Comparison of ENCODE assay signal across 8 cellular contexts in genomic region chr2:204871246-204871953, GRCh38.
DNase-seq lines count a peak whose midpoint lies in the region; ATAC-seq and TF ChIP-seq lines count a peak whose summit lies in the region.

No MANE protein-coding gene starts in this region.

- DNase-seq in DMS153 treated with DMSO at 0.1 percent for 48 hours (lab: John Stamatoyannopoulos, UW; ENCODE audit: unreplicated experiment), result peak; percentile 14
- DNase-seq in MM.1S, result no peak
- DNase-seq in adrenal gland, result no peak
- DNase-seq in left colon, result no peak
- no peak for DNase-seq in activated CD4-positive, CD25-positive, alpha-beta regulatory T cell (lab: John Stamatoyannopoulos, UW)
- DNase-seq in activated naive CD4-positive, alpha-beta T cell treated with anti-CD3 and anti-CD28 coated beads, Interleukin-2, amount 50 U/mL, for 16 hours, result no peak
- DNase-seq in cortex of kidney (lab: John Stamatoyannopoulos, UW), result no peak
- no peak for DNase-seq in T-helper 9 cell

- TF ChIP-seq CTCF in MM.1S (IDR thresholded peaks at IDR 0.05; ENCODE audit: low read length), result peak; percentile 25
- TF ChIP-seq CTCF in adrenal gland (IDR thresholded peaks at IDR 0.05), result peak; percentile 29 to 54 (median 43)

- H3K9me3 ChIP-seq in MM.1S (replicated peaks; ENCODE audit: insufficient read depth, low read length), result no peaks in the 10 kb centered on the region
- H3K9me3 ChIP-seq in adrenal gland (replicated peaks in 1 of 3), result no peaks in the 10 kb centered on the region

- H3K9ac ChIP-seq in MM.1S (ENCODE audit: low read length), result no peak overlapping the region

- ATAC-seq in left colon, result peak; percentile 34

- intact Hi-C loops in adrenal gland (cut with DNase I), result loop anchor here in 1 of 2 donors (10.0 kb wide), 1 partner anchor 813 kb away; the partner anchor contains the start of gene NRP2
- intact Hi-C loops in left colon (cut with DNase I, micrococcal nuclease), result loop anchor here in 1 of 2 donors (10.0 kb wide), 1 partner anchor 803 kb away; no protein-coding TSS in a partner anchor

- H3K27me3 ChIP-seq in MM.1S (replicated peaks; ENCODE audit: insufficient read depth, low read length), result no peaks in the 10 kb centered on the region
- H3K27me3 ChIP-seq in adrenal gland, result no peaks in the 10 kb centered on the region

- no peaks in the 10 kb centered on the region for H3K9me2 ChIP-seq in MM.1S (replicated peaks; ENCODE audit: insufficient read depth, low read length)

- H3K79me2 ChIP-seq in MM.1S (ENCODE audit: low read length), result no peaks in the 10 kb centered on the region

- no peaks in the 10 kb centered on the region for H4K20me1 ChIP-seq in MM.1S (ENCODE audit: insufficient read depth, low read length)

- H3K27ac ChIP-seq in MM.1S (ENCODE audit: low read length), result no peak overlapping the region
- no peak overlapping the region for H3K27ac ChIP-seq in adrenal gland

- TF ChIP-seq POLR2A in adrenal gland (IDR thresholded peaks at IDR 0.05), result no peak

- no peak overlapping the region for H3K4me2 ChIP-seq in MM.1S (ENCODE audit: low read depth, low read length)

- no peak overlapping the region for H3K4me3 ChIP-seq in MM.1S (ENCODE audit: low read length)
- H3K4me3 ChIP-seq in adrenal gland, result no peak overlapping the region

- no peaks in the 10 kb centered on the region for H3F3A ChIP-seq in MM.1S (ENCODE audit: insufficient read depth, low read length)

- H2AFZ ChIP-seq in MM.1S (ENCODE audit: low read length), result no peak overlapping the region

- 77 to 89% (median 79%) methylated on average over 1 of the region's 1 CpG for WGBS in adrenal gland, 4 donors

- H3K36me3 ChIP-seq in MM.1S (replicated peaks; ENCODE audit: insufficient read depth, low read length) (no peaks in the 10 kb centered on the region), adrenal gland (replicated peaks in 1 of 2) (no peaks in the 10 kb centered on the region)

- H3K4me1 ChIP-seq in MM.1S (ENCODE audit: low read length) (no peaks in the 10 kb centered on the region), adrenal gland (replicated peaks in 1 of 2) (peaks cover 0 to 26% of the 10 kb centered on the region in 2 donors)
